In the genomic region with DNA sequence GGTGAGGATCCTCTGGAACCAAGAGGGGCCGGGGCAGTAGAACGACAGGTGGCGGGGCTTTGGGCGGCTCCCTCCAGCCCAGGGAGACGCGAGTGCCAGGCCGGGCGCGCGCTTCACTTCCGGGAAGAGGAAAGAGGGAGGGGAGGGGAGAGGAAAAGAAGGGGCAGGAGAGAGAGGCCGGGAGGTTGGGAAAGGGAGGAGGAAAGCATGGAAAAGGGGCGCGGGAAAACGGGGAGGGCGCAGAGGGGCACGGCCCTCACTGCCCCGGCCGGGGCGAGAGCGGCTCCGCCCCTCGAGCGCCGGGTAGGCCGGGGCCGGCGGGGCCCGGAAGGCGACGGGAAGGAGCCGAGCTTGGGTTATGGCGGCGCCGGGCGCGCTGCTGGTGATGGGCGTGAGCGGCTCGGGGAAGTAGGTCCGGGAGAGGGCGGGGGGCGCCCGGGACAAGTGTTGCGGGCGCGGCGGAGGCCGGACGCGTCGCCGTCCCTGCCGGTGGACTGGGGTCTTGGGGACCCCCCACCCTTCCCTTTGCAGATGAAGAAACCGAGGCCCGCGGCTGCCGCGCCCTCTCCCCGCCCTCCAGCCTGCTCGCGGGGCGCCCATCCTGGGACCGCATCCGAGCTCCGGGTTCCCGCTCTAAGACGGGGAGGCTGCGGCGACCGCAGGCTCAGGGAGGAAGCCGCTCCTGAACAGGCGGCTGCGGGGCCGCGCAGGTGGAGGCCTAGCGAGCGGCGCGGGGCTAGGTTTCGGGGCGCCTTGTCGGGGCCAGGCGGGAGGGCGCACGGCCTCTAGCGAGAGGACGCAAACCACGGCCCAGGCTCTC, we compare ENCODE assay signal across 1 cellular context.
A peak's percentile ranks its signal among the peaks of the same experiment; 100 is the strongest.
TF ChIP-seq lines count a peak whose summit lies in the region.

A gene (plus strand): TSS at position 330 of the 820 bp plus-strand sequence. CDS start 29 bp downstream, at position 359.

TF ChIP-seq in HepG2, 621 proteins besides CTCF, POLR2A, EP300 and RAD21 (continued from another document and continues in another):
- TF ChIP-seq, protein P1, sequence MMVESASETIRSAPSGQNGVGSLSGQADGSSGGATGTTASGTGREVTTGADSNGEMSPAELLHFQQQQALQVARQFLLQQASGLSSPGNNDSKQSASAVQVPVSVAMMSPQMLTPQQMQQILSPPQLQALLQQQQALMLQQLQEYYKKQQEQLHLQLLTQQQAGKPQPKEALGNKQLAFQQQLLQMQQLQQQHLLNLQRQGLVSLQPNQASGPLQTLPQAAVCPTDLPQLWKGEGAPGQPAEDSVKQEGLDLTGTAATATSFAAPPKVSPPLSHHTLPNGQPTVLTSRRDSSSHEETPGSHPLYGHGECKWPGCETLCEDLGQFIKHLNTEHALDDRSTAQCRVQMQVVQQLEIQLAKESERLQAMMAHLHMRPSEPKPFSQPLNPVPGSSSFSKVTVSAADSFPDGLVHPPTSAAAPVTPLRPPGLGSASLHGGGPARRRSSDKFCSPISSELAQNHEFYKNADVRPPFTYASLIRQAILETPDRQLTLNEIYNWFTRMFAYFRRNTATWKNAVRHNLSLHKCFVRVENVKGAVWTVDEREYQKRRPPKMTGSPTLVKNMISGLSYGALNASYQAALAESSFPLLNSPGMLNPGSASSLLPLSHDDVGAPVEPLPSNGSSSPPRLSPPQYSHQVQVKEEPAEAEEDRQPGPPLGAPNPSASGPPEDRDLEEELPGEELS (CRISPR knock-in tag; IDR thresholded peaks at IDR 0.05) = peak; percentile 23; the same call in 1 of the 2 replicates
- peak; percentile 32; the same call in 1 of the 2 replicates for TF ChIP-seq ZNF501 (CRISPR knock-in tag; IDR thresholded peaks at IDR 0.05)
- TF ChIP-seq, protein P2, sequence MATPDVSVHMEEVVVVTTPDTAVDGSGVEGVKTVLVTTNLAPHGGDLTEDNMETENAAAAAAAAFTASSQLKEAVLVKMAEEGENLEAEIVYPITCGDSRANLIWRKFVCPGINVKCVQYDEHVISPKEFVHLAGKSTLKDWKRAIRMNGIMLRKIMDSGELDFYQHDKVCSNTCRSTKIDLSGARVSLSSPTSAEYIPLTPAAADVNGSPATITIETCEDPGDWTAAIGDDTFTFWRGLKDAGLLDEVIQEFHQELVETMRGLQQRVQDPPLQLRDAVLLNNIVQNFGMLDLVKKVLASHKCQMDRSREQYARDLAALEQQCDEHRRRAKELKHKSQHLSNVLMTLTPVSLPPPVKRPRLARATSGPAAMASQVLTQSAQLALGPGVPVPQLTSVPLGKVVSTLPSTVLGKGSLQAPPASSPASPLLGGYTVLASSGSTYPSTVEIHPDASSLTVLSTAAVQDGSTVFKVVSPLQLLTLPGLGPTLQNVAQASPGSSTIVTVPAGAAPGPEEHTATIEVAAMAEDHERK (CRISPR knock-in tag; IDR thresholded peaks at IDR 0.05; ENCODE audit: low read depth) = no peak
- TF ChIP-seq KLF6 (CRISPR knock-in tag; IDR thresholded peaks at IDR 0.05) = peak; percentile 79; the same call in 1 of the 2 replicates
- TF ChIP-seq, protein P3, sequence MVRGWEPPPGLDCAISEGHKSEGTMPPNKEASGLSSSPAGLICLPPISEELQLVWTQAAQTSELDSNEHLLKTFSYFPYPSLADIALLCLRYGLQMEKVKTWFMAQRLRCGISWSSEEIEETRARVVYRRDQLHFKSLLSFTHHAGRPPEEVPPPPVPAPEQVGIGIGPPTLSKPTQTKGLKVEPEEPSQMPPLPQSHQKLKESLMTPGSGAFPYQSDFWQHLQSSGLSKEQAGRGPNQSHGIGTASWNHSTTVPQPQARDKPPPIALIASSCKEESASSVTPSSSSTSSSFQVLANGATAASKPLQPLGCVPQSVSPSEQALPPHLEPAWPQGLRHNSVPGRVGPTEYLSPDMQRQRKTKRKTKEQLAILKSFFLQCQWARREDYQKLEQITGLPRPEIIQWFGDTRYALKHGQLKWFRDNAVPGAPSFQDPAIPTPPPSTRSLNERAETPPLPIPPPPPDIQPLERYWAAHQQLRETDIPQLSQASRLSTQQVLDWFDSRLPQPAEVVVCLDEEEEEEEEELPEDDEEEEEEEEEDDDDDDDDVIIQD (CRISPR knock-in tag; IDR thresholded peaks at IDR 0.05; ENCODE audit: low read depth) = no peak
- peak; percentile 100 for TF ChIP-seq ETV6 (CRISPR knock-in tag; conservative IDR thresholded peaks at IDR 0.05)
- TF ChIP-seq CENPT (CRISPR knock-in tag; IDR thresholded peaks at IDR 0.05; ENCODE audit: low read depth) = no peak
- TF ChIP-seq ZNF354B (CRISPR knock-in tag; IDR thresholded peaks at IDR 0.05) = no peak
- TF ChIP-seq XBP1 (CRISPR knock-in tag; IDR thresholded peaks at IDR 0.05) = no peak
- TF ChIP-seq, protein P4, sequence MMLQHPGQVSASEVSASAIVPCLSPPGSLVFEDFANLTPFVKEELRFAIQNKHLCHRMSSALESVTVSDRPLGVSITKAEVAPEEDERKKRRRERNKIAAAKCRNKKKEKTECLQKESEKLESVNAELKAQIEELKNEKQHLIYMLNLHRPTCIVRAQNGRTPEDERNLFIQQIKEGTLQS (CRISPR knock-in tag; IDR thresholded peaks at IDR 0.05) = peak; percentile 11; the same call in 1 of the 2 replicates
- TF ChIP-seq ATF7-NPFF (CRISPR knock-in tag; IDR thresholded peaks at IDR 0.05; ENCODE audit: low read depth) = no peak
- no peak for TF ChIP-seq RCOR2 (CRISPR knock-in tag; IDR thresholded peaks at IDR 0.05)
- TF ChIP-seq, protein P5, sequence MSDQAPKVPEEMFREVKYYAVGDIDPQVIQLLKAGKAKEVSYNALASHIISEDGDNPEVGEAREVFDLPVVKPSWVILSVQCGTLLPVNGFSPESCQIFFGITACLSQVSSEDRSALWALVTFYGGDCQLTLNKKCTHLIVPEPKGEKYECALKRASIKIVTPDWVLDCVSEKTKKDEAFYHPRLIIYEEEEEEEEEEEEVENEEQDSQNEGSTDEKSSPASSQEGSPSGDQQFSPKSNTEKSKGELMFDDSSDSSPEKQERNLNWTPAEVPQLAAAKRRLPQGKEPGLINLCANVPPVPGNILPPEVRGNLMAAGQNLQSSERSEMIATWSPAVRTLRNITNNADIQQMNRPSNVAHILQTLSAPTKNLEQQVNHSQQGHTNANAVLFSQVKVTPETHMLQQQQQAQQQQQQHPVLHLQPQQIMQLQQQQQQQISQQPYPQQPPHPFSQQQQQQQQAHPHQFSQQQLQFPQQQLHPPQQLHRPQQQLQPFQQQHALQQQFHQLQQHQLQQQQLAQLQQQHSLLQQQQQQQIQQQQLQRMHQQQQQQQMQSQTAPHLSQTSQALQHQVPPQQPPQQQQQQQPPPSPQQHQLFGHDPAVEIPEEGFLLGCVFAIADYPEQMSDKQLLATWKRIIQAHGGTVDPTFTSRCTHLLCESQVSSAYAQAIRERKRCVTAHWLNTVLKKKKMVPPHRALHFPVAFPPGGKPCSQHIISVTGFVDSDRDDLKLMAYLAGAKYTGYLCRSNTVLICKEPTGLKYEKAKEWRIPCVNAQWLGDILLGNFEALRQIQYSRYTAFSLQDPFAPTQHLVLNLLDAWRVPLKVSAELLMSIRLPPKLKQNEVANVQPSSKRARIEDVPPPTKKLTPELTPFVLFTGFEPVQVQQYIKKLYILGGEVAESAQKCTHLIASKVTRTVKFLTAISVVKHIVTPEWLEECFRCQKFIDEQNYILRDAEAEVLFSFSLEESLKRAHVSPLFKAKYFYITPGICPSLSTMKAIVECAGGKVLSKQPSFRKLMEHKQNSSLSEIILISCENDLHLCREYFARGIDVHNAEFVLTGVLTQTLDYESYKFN (CRISPR knock-in tag; conservative IDR thresholded peaks at IDR 0.05) = peak; percentile 10; the same call in 1 of the 2 replicates
- 0 out of 2 replicates have a peak, but pooled peaks have one; percentile 73 for TF ChIP-seq ZNF232 (CRISPR knock-in tag; IDR thresholded peaks at IDR 0.05; ENCODE audit: borderline replicate concordance)
- TF ChIP-seq ZNF605 (CRISPR knock-in tag; IDR thresholded peaks at IDR 0.05) = peak; percentile 76
- 0 out of 2 replicates have a peak, but pooled peaks have one; percentile 26 for TF ChIP-seq ZNF816 (CRISPR knock-in tag; IDR thresholded peaks at IDR 0.05; ENCODE audit: borderline replicate concordance)
- TF ChIP-seq, protein P6, sequence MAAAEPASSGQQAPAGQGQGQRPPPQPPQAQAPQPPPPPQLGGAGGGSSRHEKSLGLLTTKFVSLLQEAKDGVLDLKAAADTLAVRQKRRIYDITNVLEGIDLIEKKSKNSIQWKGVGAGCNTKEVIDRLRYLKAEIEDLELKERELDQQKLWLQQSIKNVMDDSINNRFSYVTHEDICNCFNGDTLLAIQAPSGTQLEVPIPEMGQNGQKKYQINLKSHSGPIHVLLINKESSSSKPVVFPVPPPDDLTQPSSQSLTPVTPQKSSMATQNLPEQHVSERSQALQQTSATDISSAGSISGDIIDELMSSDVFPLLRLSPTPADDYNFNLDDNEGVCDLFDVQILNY (CRISPR knock-in tag; conservative IDR thresholded peaks at IDR 0.05) = peak; percentile 21
- TF ChIP-seq TEAD2 (CRISPR knock-in tag; IDR thresholded peaks at IDR 0.05) = no peak
- TF ChIP-seq HDAC6 (IDR thresholded peaks at IDR 0.05; ENCODE audit: low read depth, low read length) = no peak
- peak; percentile 33; the same call in 1 of the 2 replicates for TF ChIP-seq GATAD1 (CRISPR knock-in tag; IDR thresholded peaks at IDR 0.05)
- peak; percentile 15; the same call in 1 of the 2 replicates for TF ChIP-seq IRF2 (CRISPR knock-in tag; IDR thresholded peaks at IDR 0.05)
- TF ChIP-seq, protein P7, sequence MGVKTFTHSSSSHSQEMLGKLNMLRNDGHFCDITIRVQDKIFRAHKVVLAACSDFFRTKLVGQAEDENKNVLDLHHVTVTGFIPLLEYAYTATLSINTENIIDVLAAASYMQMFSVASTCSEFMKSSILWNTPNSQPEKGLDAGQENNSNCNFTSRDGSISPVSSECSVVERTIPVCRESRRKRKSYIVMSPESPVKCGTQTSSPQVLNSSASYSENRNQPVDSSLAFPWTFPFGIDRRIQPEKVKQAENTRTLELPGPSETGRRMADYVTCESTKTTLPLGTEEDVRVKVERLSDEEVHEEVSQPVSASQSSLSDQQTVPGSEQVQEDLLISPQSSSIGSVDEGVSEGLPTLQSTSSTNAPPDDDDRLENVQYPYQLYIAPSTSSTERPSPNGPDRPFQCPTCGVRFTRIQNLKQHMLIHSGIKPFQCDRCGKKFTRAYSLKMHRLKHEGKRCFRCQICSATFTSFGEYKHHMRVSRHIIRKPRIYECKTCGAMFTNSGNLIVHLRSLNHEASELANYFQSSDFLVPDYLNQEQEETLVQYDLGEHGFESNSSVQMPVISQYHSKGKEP (CRISPR knock-in tag; IDR thresholded peaks at IDR 0.05) = 0 out of 2 replicates have a peak, but pooled peaks have one; percentile 61
- no peak for TF ChIP-seq FOXJ3 (CRISPR knock-in tag; IDR thresholded peaks at IDR 0.05; ENCODE audit: borderline replicate concordance)
- no peak for TF ChIP-seq POLR2AphosphoS2 (IDR thresholded peaks at IDR 0.05; ENCODE audit: low read depth, low read length)
- TF ChIP-seq ZNF556 (CRISPR knock-in tag; IDR thresholded peaks at IDR 0.05; ENCODE audit: borderline replicate concordance) = no peak; the same call in 1 of the 2 replicates
- TF ChIP-seq, protein P8, sequence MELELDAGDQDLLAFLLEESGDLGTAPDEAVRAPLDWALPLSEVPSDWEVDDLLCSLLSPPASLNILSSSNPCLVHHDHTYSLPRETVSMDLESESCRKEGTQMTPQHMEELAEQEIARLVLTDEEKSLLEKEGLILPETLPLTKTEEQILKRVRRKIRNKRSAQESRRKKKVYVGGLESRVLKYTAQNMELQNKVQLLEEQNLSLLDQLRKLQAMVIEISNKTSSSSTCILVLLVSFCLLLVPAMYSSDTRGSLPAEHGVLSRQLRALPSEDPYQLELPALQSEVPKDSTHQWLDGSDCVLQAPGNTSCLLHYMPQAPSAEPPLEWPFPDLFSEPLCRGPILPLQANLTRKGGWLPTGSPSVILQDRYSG (CRISPR knock-in tag; IDR thresholded peaks at IDR 0.05) = no peak
- TF ChIP-seq, protein P9, sequence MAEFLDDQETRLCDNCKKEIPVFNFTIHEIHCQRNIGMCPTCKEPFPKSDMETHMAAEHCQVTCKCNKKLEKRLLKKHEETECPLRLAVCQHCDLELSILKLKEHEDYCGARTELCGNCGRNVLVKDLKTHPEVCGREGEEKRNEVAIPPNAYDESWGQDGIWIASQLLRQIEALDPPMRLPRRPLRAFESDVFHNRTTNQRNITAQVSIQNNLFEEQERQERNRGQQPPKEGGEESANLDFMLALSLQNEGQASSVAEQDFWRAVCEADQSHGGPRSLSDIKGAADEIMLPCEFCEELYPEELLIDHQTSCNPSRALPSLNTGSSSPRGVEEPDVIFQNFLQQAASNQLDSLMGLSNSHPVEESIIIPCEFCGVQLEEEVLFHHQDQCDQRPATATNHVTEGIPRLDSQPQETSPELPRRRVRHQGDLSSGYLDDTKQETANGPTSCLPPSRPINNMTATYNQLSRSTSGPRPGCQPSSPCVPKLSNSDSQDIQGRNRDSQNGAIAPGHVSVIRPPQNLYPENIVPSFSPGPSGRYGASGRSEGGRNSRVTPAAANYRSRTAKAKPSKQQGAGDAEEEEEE (CRISPR knock-in tag; IDR thresholded peaks at IDR 0.05; ENCODE audit: borderline replicate concordance) = no peak
- no peak; the same call in 1 of the 2 replicates for TF ChIP-seq ZBTB42 (CRISPR knock-in tag; IDR thresholded peaks at IDR 0.05)
- no peak for TF ChIP-seq ZNF703 (CRISPR knock-in tag; IDR thresholded peaks at IDR 0.05; ENCODE audit: borderline replicate concordance)
- TF ChIP-seq ZNF30 (CRISPR knock-in tag; IDR thresholded peaks at IDR 0.05) = no peak
- TF ChIP-seq, protein P10, sequence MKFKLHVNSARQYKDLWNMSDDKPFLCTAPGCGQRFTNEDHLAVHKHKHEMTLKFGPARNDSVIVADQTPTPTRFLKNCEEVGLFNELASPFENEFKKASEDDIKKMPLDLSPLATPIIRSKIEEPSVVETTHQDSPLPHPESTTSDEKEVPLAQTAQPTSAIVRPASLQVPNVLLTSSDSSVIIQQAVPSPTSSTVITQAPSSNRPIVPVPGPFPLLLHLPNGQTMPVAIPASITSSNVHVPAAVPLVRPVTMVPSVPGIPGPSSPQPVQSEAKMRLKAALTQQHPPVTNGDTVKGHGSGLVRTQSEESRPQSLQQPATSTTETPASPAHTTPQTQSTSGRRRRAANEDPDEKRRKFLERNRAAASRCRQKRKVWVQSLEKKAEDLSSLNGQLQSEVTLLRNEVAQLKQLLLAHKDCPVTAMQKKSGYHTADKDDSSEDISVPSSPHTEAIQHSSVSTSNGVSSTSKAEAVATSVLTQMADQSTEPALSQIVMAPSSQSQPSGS (CRISPR knock-in tag; IDR thresholded peaks at IDR 0.05) = 0 out of 2 replicates have a peak, but pooled peaks have one; percentile 30
- TF ChIP-seq HOXA7 (CRISPR knock-in tag; IDR thresholded peaks at IDR 0.05) = no peak
- TF ChIP-seq ZFP36L1 (CRISPR knock-in tag; IDR thresholded peaks at IDR 0.05) = no peak
- TF ChIP-seq, protein P11, sequence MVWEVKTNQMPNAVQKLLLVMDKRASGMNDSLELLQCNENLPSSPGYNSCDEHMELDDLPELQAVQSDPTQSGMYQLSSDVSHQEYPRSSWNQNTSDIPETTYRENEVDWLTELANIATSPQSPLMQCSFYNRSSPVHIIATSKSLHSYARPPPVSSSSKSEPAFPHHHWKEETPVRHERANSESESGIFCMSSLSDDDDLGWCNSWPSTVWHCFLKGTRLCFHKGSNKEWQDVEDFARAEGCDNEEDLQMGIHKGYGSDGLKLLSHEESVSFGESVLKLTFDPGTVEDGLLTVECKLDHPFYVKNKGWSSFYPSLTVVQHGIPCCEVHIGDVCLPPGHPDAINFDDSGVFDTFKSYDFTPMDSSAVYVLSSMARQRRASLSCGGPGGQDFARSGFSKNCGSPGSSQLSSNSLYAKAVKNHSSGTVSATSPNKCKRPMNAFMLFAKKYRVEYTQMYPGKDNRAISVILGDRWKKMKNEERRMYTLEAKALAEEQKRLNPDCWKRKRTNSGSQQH (CRISPR knock-in tag; IDR thresholded peaks at IDR 0.05; ENCODE audit: low read depth) = peak; percentile 32; the same call in 1 of the 2 replicates
- no peak for TF ChIP-seq MIER3 (CRISPR knock-in tag; IDR thresholded peaks at IDR 0.05; ENCODE audit: borderline replicate concordance)
- TF ChIP-seq SP4 (CRISPR knock-in tag; IDR thresholded peaks at IDR 0.05) = no peak
- TF ChIP-seq ARID2 (CRISPR knock-in tag; IDR thresholded peaks at IDR 0.05; ENCODE audit: borderline replicate concordance) = peak; percentile 54
- TF ChIP-seq SIN3A (IDR thresholded peaks at IDR 0.05; ENCODE audit: borderline replicate concordance, low read depth, low read length) = peak; percentile 34; the same call in 1 of the 2 replicates
- TF ChIP-seq FLYWCH1 (CRISPR knock-in tag; IDR thresholded peaks at IDR 0.05) = no peak
